Comparison of ENCODE assay signal across 12 cellular contexts in the genomic region with DNA sequence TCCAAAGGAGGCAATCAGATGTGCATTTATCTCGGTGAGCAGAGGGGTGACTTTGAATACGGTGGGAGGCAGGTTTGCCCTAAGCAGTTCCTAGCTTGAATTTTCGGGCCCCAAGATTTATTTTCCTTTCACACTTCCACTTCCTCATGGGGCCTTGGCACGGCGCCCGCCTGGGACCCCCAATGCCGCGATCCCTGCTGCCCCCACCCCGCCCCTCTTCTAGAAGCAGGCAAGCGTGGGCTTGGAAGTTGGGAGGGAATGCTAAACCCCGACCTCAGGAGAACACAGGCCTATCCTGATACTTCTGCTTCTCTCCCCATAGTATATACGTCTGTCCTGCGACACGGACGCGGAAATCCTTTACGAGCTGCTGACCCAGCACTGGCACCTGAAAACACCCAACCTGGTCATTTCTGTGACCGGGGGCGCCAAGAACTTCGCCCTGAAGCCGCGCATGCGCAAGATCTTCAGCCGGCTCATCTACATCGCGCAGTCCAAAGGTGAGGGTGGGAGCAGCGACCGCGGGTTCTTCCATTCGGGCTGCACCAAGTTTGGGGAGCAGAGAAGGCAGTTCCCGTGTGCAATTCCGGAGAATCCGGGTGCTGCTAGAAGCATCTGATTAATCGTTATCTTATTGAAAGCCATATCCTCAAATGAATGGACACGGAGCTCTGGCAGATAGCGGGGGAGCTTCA. TPM values are rescaled to one million over a fixed set of nuclear protein-coding genes. Genes with fewer than 3 reads are reported as not detected.
A peak's percentile ranks its signal among the peaks of the same experiment; 100 is the strongest.
DNase-seq lines count a peak whose midpoint lies in the region; ATAC-seq and TF ChIP-seq lines count a peak whose summit lies in the region.
"Had no signal": no experiment of that assay in that cellular context is flagged by ENCODE, and none has a peak within 500 bp of the region (broad histone marks: within the 10 kb centered on the region; RNA-seq: fewer than 3 reads in every experiment).

No MANE protein-coding gene starts in this region.

- in situ Hi-C loops in ACHN (cut with HindIII; ENCODE audit: low pct_ligation_motif_present, low pct_unique_long_range_greater_than_20kb, low sequenced_read_pairs): no loop called here
- in situ Hi-C loops in gastrocnemius medialis (cut with MboI; ENCODE audit: low sequenced_read_pairs in 4 of 4): no loop called here

- intact Hi-C loops in right lobe of liver (cut with DNase I): no loop called here
- intact Hi-C loops in OCI-LY7 (cut with micrococcal nuclease; ENCODE audit: unreplicated experiment): no loop called here
- intact Hi-C loops in gastrocnemius medialis (cut with DNase I; ENCODE audit: low total_unique reads): no loop called here

- H3K4me2 ChIP-seq in OCI-LY7 (ENCODE audit: low read length): no peak overlapping the region

- no peaks in the 10 kb centered on the region for H3K9me2 ChIP-seq in OCI-LY7 (ENCODE audit: insufficient read depth, low read length)

- TF ChIP-seq CTCF in right lobe of liver (IDR thresholded peaks at IDR 0.05): no peak
- no peak for TF ChIP-seq CTCF in suprapubic skin (IDR thresholded peaks at IDR 0.05)
- TF ChIP-seq CTCF in OCI-LY7 (conservative IDR thresholded peaks at IDR 0.05; ENCODE audit: low read length): no peak
- no peak for TF ChIP-seq CTCF in gastrocnemius medialis (IDR thresholded peaks at IDR 0.05 in 4 of 5, conservative IDR thresholded peaks at IDR 0.05 in 1 of 5)

- H3K27ac Mint-ChIP-seq in activated naive CD4-positive, alpha-beta T cell treated with anti-CD3 and anti-CD28 coated beads, Interleukin-2, amount 50 U/mL, for 24 hours: no peak overlapping the region
- H3K27ac Mint-ChIP-seq in activated naive CD4-positive, alpha-beta T cell treated with anti-CD3 and anti-CD28 coated beads, Interleukin-2, amount 50 U/mL, for 72 hours: no peak overlapping the region
- H3K27ac Mint-ChIP-seq in central memory CD8-positive, alpha-beta T cell (ENCODE audit: low read depth): no peak overlapping the region

- H3K27ac ChIP-seq in right lobe of liver (no peak overlapping the region), suprapubic skin (no peak overlapping the region), OCI-LY7 (ENCODE audit: low read depth, low read length, poor library complexity, severe bottlenecking) (no peak overlapping the region), gastrocnemius medialis (no peak overlapping the region)
- H3K27ac ChIP-seq: GM23248 had no signal

- CTCF ChIA-PET in OCI-LY7 (lab: Charles Lee; ENCODE audit: unreplicated experiment): no interaction called here

- H3K4me1 Mint-ChIP-seq in activated naive CD4-positive, alpha-beta T cell treated with anti-CD3 and anti-CD28 coated beads, Interleukin-2, amount 50 U/mL, for 24 hours: peaks cover 7% of the 10 kb centered on the region
- peaks cover 11% of the 10 kb centered on the region for H3K4me1 Mint-ChIP-seq in central memory CD8-positive, alpha-beta T cell

- H3K9me3 Mint-ChIP-seq in activated naive CD4-positive, alpha-beta T cell treated with anti-CD3 and anti-CD28 coated beads, Interleukin-2, amount 50 U/mL, for 24 hours: no peaks in the 10 kb centered on the region
- no peaks in the 10 kb centered on the region for H3K9me3 Mint-ChIP-seq in activated naive CD4-positive, alpha-beta T cell treated with anti-CD3 and anti-CD28 coated beads, Interleukin-2, amount 50 U/mL, for 72 hours
- no peaks in the 10 kb centered on the region for H3K9me3 Mint-ChIP-seq in central memory CD8-positive, alpha-beta T cell

- H3K4me1 ChIP-seq in right lobe of liver: no peaks in the 10 kb centered on the region
- H3K4me1 ChIP-seq in suprapubic skin: peaks cover 7% of the 10 kb centered on the region
- no peaks in the 10 kb centered on the region for H3K4me1 ChIP-seq in OCI-LY7 (ENCODE audit: insufficient read depth, low read length, poor library complexity, severe bottlenecking)
- H3K4me1 ChIP-seq in gastrocnemius medialis: no peaks in the 10 kb centered on the region

- no peaks in the 10 kb centered on the region for H3K27me3 ChIP-seq in right lobe of liver
- H3K27me3 ChIP-seq in suprapubic skin: peaks cover 29% of the 10 kb centered on the region
- peaks cover 0 to 2% (median 0%) of the 10 kb centered on the region in 3 donors for H3K27me3 ChIP-seq in gastrocnemius medialis

- WGBS in right lobe of liver (ENCODE audit: insufficient coverage, low coverage, low lambda C conversion rate, missing lambda C conversion rate): 27% methylated on average over 34 of the region's 36 CpGs
- WGBS in suprapubic skin: 33% methylated on average over 15 of the region's 36 CpGs

- H4K20me1 ChIP-seq in OCI-LY7 (ENCODE audit: insufficient read depth, low read length): no peaks in the 10 kb centered on the region

- no peak for ATAC-seq in activated naive CD4-positive, alpha-beta T cell treated with anti-CD3 and anti-CD28 coated beads, Interleukin-2, amount 50 U/mL, for 72 hours
- ATAC-seq in central memory CD8-positive, alpha-beta T cell (replicated peaks; ENCODE audit: extremely low read depth, poor library complexity, severe bottlenecking): no peak
- ATAC-seq in right lobe of liver (peak; percentile 80 to 94 (median 89)), gastrocnemius medialis (no peak)

- no TSS peak for BruUV-seq in OCI-LY7 (replicated peaks; lab: Mats Ljungman, UMichigan)

- H3K4me3 ChIP-seq in right lobe of liver (peak overlapping the region in 2 of 3 donors; percentile 33 to 42), suprapubic skin (peak overlapping the region; percentile 16), OCI-LY7 (ENCODE audit: low read depth, low read length, poor library complexity, severe bottlenecking) (no peak overlapping the region), gastrocnemius medialis (peak overlapping the region in 1 of 4 donors; percentile 13)
- H3K4me3 ChIP-seq: GM23248 had no signal

- peak overlapping the region; percentile 49 for H3K4me3 Mint-ChIP-seq in activated naive CD4-positive, alpha-beta T cell treated with anti-CD3 and anti-CD28 coated beads, Interleukin-2, amount 50 U/mL, for 24 hours
- H3K4me3 Mint-ChIP-seq in central memory CD8-positive, alpha-beta T cell: peak overlapping the region; percentile 52

- H3K36me3 Mint-ChIP-seq in activated naive CD4-positive, alpha-beta T cell treated with anti-CD3 and anti-CD28 coated beads, Interleukin-2, amount 50 U/mL, for 24 hours: no peaks in the 10 kb centered on the region
- H3K36me3 Mint-ChIP-seq in activated naive CD4-positive, alpha-beta T cell treated with anti-CD3 and anti-CD28 coated beads, Interleukin-2, amount 50 U/mL, for 72 hours: peaks cover 2 to 5% of the 10 kb centered on the region in 2 donors
- no peaks in the 10 kb centered on the region for H3K36me3 Mint-ChIP-seq in central memory CD8-positive, alpha-beta T cell (ENCODE audit: insufficient read depth)

- H2AFZ ChIP-seq in OCI-LY7 (ENCODE audit: low read length): no peak overlapping the region
- H2AFZ ChIP-seq: GM23248 had no signal

- peaks cover 29% of the 10 kb centered on the region for H3K27me3 Mint-ChIP-seq in activated naive CD4-positive, alpha-beta T cell treated with anti-CD3 and anti-CD28 coated beads, Interleukin-2, amount 50 U/mL, for 24 hours
- H3K27me3 Mint-ChIP-seq in central memory CD8-positive, alpha-beta T cell: peaks cover 74% of the 10 kb centered on the region

- DNase-seq in activated naive CD4-positive, alpha-beta T cell treated with anti-CD3 and anti-CD28 coated beads, Interleukin-2, amount 50 U/mL, for 72 hours (ENCODE audit: low spot score in 2 of 2): no peak
- no peak for DNase-seq in central memory CD8-positive, alpha-beta T cell (ENCODE audit: low spot score in 2 of 2)
- DNase-seq in right lobe of liver (peak; percentile 65 to 72 (median 71)), suprapubic skin (ENCODE audit: low spot score in 2 of 2) (no peak), ACHN (no peak), OCI-LY7 (ENCODE audit: low spot score) (no peak), gastrocnemius medialis (no peak)
- DNase-seq: GM23248, NCI-H2081 had no signal

- H3K36me3 ChIP-seq in right lobe of liver (no peaks in the 10 kb centered on the region), suprapubic skin (no peaks in the 10 kb centered on the region), OCI-LY7 (ENCODE audit: insufficient read depth, low read length) (no peaks in the 10 kb centered on the region), gastrocnemius medialis (no peaks in the 10 kb centered on the region)

- H3K9me3 ChIP-seq in right lobe of liver (no peaks in the 10 kb centered on the region), suprapubic skin (no peaks in the 10 kb centered on the region), OCI-LY7 (ENCODE audit: low read length) (no peaks in the 10 kb centered on the region), gastrocnemius medialis (no peaks in the 10 kb centered on the region)

- TF ChIP-seq EP300 in suprapubic skin (IDR thresholded peaks at IDR 0.05): no peak

- H3K79me2 ChIP-seq in OCI-LY7 (ENCODE audit: insufficient read depth, low read depth, low read length): no peaks in the 10 kb centered on the region

- POLR2A ChIA-PET in OCI-LY7 (lab: Charles Lee): no interaction called here

- no peak for TF ChIP-seq POLR2A in right lobe of liver (IDR thresholded peaks at IDR 0.05)
- TF ChIP-seq POLR2A in suprapubic skin (IDR thresholded peaks at IDR 0.05): no peak
- TF ChIP-seq POLR2A in gastrocnemius medialis (IDR thresholded peaks at IDR 0.05): no peak

RNA-seq across cellular contexts. Expression of gene TRPM8, which starts 21.6 kb away (rescaled TPM):
- total RNA-seq in activated naive CD4-positive, alpha-beta T cell treated with anti-CD3 and anti-CD28 coated beads, Interleukin-2, amount 50 U/mL, for 72 hours: not detected
- total RNA-seq in right lobe of liver (10 to 100 TPM; 23.9 to 99.5 (median 48.6) TPM), suprapubic skin (under 1 TPM in 2 of 4 donors, not detected in 2; 0.34 to 0.72 TPM), OCI-LY7 (2022) (not detected in 2 replicates), gastrocnemius medialis (not detected)
- not detected in 2 replicates for total RNA-seq in OCI-LY7 (2014; rRNA removed; shearing (Covaris generic))
- total RNA-seq: glomerular endothelial cell; GM23248; T-helper 2 cell treated with Interferon-gamma antibody and Interleukin-4, amounts not matched to agents 100 ng/mL and 5 ng/mL, for 36 hours had no signal

Comparison
In these comparisons a context has a peak if more than half of its experiments do, and no peak if none do; other contexts are left out.
1. ATAC-seq: peak in right lobe of liver (4 of 4); none in activated naive CD4-positive, alpha-beta T cell treated with anti-CD3 and anti-CD28 coated beads, Interleukin-2, amount 50 U/mL, for 72 hours (0 of 2), central memory CD8-positive, alpha-beta T cell (single experiment) and gastrocnemius medialis (0 of 2).
2. DNase-seq: peak in right lobe of liver (3 of 3); none in activated naive CD4-positive, alpha-beta T cell treated with anti-CD3 and anti-CD28 coated beads, Interleukin-2, amount 50 U/mL, for 72 hours (0 of 2), central memory CD8-positive, alpha-beta T cell (0 of 2), suprapubic skin (0 of 2), ACHN (single experiment), OCI-LY7 (single experiment) and gastrocnemius medialis (0 of 2).
3. RNA of gene TRPM8, which starts 21.6 kb away (total RNA-seq): 23.9 to 99.5 TPM in right lobe of liver; 0.34 to 0.72 TPM in suprapubic skin, not detected in gastrocnemius medialis, not detected in activated naive CD4-positive, alpha-beta T cell treated with anti-CD3 and anti-CD28 coated beads, Interleukin-2, amount 50 U/mL, for 72 hours and not detected in OCI-LY7; every median in the first group is over 10 times any median in the second.